ENCODE assay signal across 18 cellular contexts in the genomic region with DNA sequence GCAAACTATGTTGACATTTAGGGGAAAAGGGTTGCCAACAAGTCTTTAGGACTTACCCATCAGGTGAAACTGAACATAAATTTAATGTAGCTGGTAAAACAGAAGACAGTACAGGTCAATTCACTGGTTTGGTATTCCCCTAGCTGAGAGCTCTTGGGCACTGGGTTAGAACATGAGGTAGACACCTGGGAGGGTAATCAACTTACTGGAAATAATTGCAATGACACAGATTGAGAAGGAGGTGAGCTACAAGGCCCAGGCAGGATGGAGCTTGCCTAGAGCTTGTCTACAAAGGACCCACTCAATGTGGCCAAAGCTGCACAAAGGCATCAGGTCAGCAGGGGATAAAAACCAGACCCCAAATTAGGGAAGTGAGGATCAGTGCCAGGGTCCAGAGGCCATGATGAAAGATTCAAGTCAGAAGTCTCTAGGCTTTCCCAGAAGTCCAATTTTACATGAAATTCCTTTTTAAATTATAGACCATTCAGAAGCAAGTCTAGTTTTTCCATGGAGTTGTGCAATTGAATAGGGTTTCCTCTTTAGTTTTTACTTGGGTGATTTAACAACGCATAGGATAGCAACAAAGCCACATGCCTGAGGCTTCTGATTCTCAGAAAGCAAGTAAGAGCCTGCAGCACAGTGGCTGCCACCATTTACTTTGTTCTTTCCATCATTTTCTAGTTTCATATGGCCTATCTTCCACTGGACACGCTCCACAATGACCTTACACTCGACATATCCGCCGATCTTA.
"Had no signal": no experiment of that assay in that cellular context is flagged by ENCODE, and none has a peak within 500 bp of the region (broad histone marks: within the 10 kb centered on the region; RNA-seq: fewer than 3 reads in every experiment).

No MANE protein-coding gene starts in this region.

- DNase-seq: activated B cell treated with CpG ODN at 0.5 μM for 24 hours; activated CD4-positive, alpha-beta memory T cell treated with anti-CD3 and anti-CD28 coated beads for 36 hours; activated CD4-positive, alpha-beta T cell treated with anti-CD3 and anti-CD28 coated beads for 4 hours; activated CD8-positive, alpha-beta memory T cell treated with anti-CD3 and anti-CD28 coated beads, Interleukin-2, amount 10 ng/mL, durations not matched to agents 7 days and 5 days; amniotic stem cell; effector CD8-positive, alpha-beta T cell; foreskin fibroblast; kidney; left lung; mucosa of descending colon; naive B cell; ovary; stimulated activated CD4-positive, alpha-beta T cell treated with anti-CD3 and anti-CD28 coated beads, Interleukin-4, amount 100 ng/mL, for 24 hours; stomach; upper lobe of right lung had no signal

- H3K27me3 ChIP-seq: cardiac muscle cell, left lung, ovary, stomach, upper lobe of right lung had no signal

- H3K4me3 ChIP-seq: cardiac muscle cell, left lung, mucosa of descending colon, ovary, stomach, upper lobe of right lung had no signal

- H3K27ac ChIP-seq: left lung, ovary, stomach, upper lobe of right lung had no signal

- ATAC-seq: activated CD8-positive, alpha-beta memory T cell treated with anti-CD3 and anti-CD28 coated beads, Interleukin-2, amount 10 ng/mL, durations not matched to agents 7 days and 5 days; left lung; mucosa of descending colon; sciatic nerve; stimulated activated effector memory CD8-positive, alpha-beta T cell treated with anti-CD3 and anti-CD28 coated beads, Interleukin-12 subunit alpha, Interleukin-12 subunit beta, amount 100 ng/mL, for 72 hours; upper lobe of right lung had no signal

- FAIRE-seq: kidney had no signal

- H3K36me3 ChIP-seq: cardiac muscle cell, left lung, ovary, stomach, upper lobe of right lung had no signal

- H3K4me1 ChIP-seq: stomach, upper lobe of right lung had no signal

- H3K9me3 ChIP-seq: left lung, mucosa of descending colon, ovary, stomach, upper lobe of right lung had no signal
